8 cellular contexts compared by ENCODE assay signal in genomic region chr22:36374603-36375024, GRCh38. TPM values are rescaled to one million over a fixed set of nuclear protein-coding genes. Genes with fewer than 3 reads are reported as not detected.
DNase-seq lines count a peak whose midpoint lies in the region; ATAC-seq, FAIRE-seq and TF ChIP-seq lines count a peak whose summit lies in the region.

No MANE protein-coding gene starts in this region.

- no peak overlapping the region for H2AFZ ChIP-seq in GM12878 (ENCODE audit: control insufficient read depth, low read depth, low read length)

- RAD21 ChIA-PET in GM12878 (lab: Charles Lee; ENCODE audit: unreplicated experiment), result no interaction called here

- H3K36me3 Mint-ChIP-seq in naive B cell, result peaks cover 7 to 10% of the 10 kb centered on the region in 2 donors

- no peak for ATAC-seq in GM12878
- ATAC-seq in naive B cell (ENCODE audit: low read depth in 2 of 2), result no peak
- no peak for ATAC-seq in HG03457 (IDR thresholded peaks at IDR 0.05; ENCODE audit: unreplicated experiment)

- H3K79me2 ChIP-seq in GM12878 (ENCODE audit: control insufficient read depth, insufficient read depth, low read length), result peaks cover 96% of the 10 kb centered on the region

- POLR2A ChIA-PET in GM12878 (lab: Charles Lee), result interaction anchor here (0.6 kb wide), 1 partner anchor 29 kb away, joined by 5 read pairs; no protein-coding TSS in a partner anchor

- peaks cover 86% of the 10 kb centered on the region for H3K4me1 ChIP-seq in GM12878 (ENCODE audit: control insufficient read depth, insufficient read depth, low read length)

- no peak for TF ChIP-seq CTCF in GM12878 (IDR thresholded peaks at IDR 0.05 in 2 of 3, conservative IDR thresholded peaks at IDR 0.05 in 1 of 3; ENCODE audit: control insufficient read depth in 2 of 3, extremely low read depth in 1 of 3, insufficient read depth in 1 of 3, low read depth in 3 of 3, low read length in 3 of 3)

- intact Hi-C loops in GM12878 (cut with micrococcal nuclease; ENCODE audit: unreplicated experiment), result no loop called here

- H3K4me3 ChIP-seq in GM12878, result no peak overlapping the region

- H3K27ac ChIP-seq in GM12878 (ENCODE audit: control insufficient read depth, insufficient read depth), result no peak overlapping the region; the same call in 1 of the 2 replicates

- no peaks in the 10 kb centered on the region for H3K9me3 ChIP-seq in GM12878 (replicated peaks; ENCODE audit: control insufficient read depth, insufficient read depth, low read length)

- no peak for TF ChIP-seq EP300 in GM12878 (IDR thresholded peaks at IDR 0.05; ENCODE audit: borderline replicate concordance in 1 of 2, control insufficient read depth in 1 of 2, low read depth in 2 of 2, low read length in 2 of 2)

- BruUV-seq in GM12878 (replicated peaks; lab: Mats Ljungman, UMichigan), result no TSS peak

- DNase-seq in A172 (ENCODE audit: low spot score) (peak; percentile 76), NCI-H226 (peak; percentile 82), GM12878 (ENCODE audit: low read depth, low spot score) (no peak), naive B cell (no peak), NCI-H1694 treated with DMSO at 0.1 percent for 48 hours (lab: John Stamatoyannopoulos, UW) (no peak), DMS153 (lab: John Stamatoyannopoulos, UW) (no peak), SKM-1 treated with dmso at 0.1 percent for 144 hours (lab: John Stamatoyannopoulos, UW; ENCODE audit: unreplicated experiment) (no peak)

- H3K4me3 Mint-ChIP-seq in naive B cell, result peak overlapping the region; percentile 37 to 86 (median 68)

- H3K4me2 ChIP-seq in GM12878 (ENCODE audit: control insufficient read depth, insufficient read depth), result peak overlapping the region; percentile 50; the same call in 1 of the 2 replicates

- H3K27me3 ChIP-seq in GM12878 (replicated peaks in 1 of 2; ENCODE audit: control insufficient read depth in 2 of 2, insufficient read depth in 2 of 2, low read length in 1 of 2), result no peaks in the 10 kb centered on the region

- no peak for FAIRE-seq in GM12878 (lab: Jason Lieb, UNC)

- no peaks in the 10 kb centered on the region for H3K27me3 Mint-ChIP-seq in naive B cell

- CTCF ChIA-PET in GM12878 (lab: Yijun Ruan, JAX), result no interaction called here

- no peak overlapping the region for H3K9ac ChIP-seq in GM12878 (ENCODE audit: control insufficient read depth, insufficient read depth, low read length)

- peaks cover 20% of the 10 kb centered on the region for H4K20me1 ChIP-seq in GM12878 (ENCODE audit: control insufficient read depth, insufficient read depth)

- no peak for TF ChIP-seq RAD21 in GM12878 (IDR thresholded peaks at IDR 0.05; ENCODE audit: insufficient read depth, low read depth, low read length)

- in situ Hi-C loops in GM12878 (cut with MboI), result no loop called here

- SMC1A ChIA-PET in GM12878 (lab: Charles Lee; ENCODE audit: uncharacterized antibody, unreplicated experiment), result interaction anchor here (0.6 to 1.4 kb wide), 2 partner anchors 9 to 171 kb away, joined by 4 to 7 read pairs; no protein-coding TSS in a partner anchor

- TF ChIP-seq POLR2A in GM12878 (IDR thresholded peaks at IDR 0.05; ENCODE audit: low read depth, low read length), result no peak

- H3K4me1 Mint-ChIP-seq in naive B cell, result peaks cover 62 to 97% (median 93%) of the 10 kb centered on the region in 3 donors

- WGBS in GM12878 (ENCODE audit: insufficient coverage, insufficient replicate concordance, low lambda C conversion rate, missing lambda C conversion rate), result 58% methylated on average over 11 of the region's 11 CpGs

- no peaks in the 10 kb centered on the region for H3K9me3 Mint-ChIP-seq in naive B cell

- H3K36me3 ChIP-seq in GM12878 (ENCODE audit: control insufficient read depth in 2 of 2, insufficient read depth in 2 of 2, low read length in 1 of 2), result peaks cover 19 to 20% of the 10 kb centered on the region in 2 experiments; a peak in 3 of 4 replicates

- peak overlapping the region in 4 of 6 donors; percentile 81 to 99 (median 90) for H3K27ac Mint-ChIP-seq in naive B cell

TF ChIP-seq in GM12878, 131 proteins besides CTCF, POLR2A, EP300 and RAD21:
- TF ChIP-seq POLR2AphosphoS5 (IDR thresholded peaks at IDR 0.05; ENCODE audit: low read length) (peak; percentile 20; the same call in 1 of the 2 replicates), ETV6 (conservative IDR thresholded peaks at IDR 0.05 in 1 of 2, IDR thresholded peaks at IDR 0.05 in 1 of 2; ENCODE audit: borderline replicate concordance in 1 of 2, low read depth in 1 of 2) (no peak)

RNA-seq across cellular contexts. Expression of gene MYH9, which starts 13.2 kb away (rescaled TPM):
- total RNA-seq in A172 (2014; rRNA removed; shearing (Covaris generic)), result 180 and 245 TPM in 2 replicates
- 209 and 215 TPM in 2 replicates for total RNA-seq in GM12878 (2013; cell fraction: nucleolus; rRNA removed)
- total RNA-seq in GM12878 (2014; rRNA removed) (185 and 216 TPM in 2 replicates), GM12878 (2014; rRNA removed; fragmentation: Illumina TruSeq; extraction: Trizol) (82.8 and 83.1 TPM in 2 replicates), GM12878 (2021) (497 and 525 TPM in 2 replicates)
- polyA plus RNA-seq in GM12878 (2011; ENCODE audit: low read depth), result 79.9 TPM
- polyA plus RNA-seq in GM12878 (2011; rRNA removed) (42.4 and 98.6 TPM in 2 replicates), GM12878 (2014; fragmentation: Illumina TruSeq; extraction: Trizol) (123 and 125 TPM in 2 replicates), GM12878 (2014; fragmentation: Nextera tagmentation; extraction: Ambion mirVana) (1 to 10 TPM; 5.1 to 8.1 TPM), GM12878 (2014; rRNA removed) (165 and 198 TPM in 2 replicates), GM12878 (2016; fragmentation: Nextera tagmentation; extraction: Ambion mirVana) (100 to 1,000 TPM; 228 to 236 TPM), naive B cell (ENCODE audit: low read depth in 6 of 6) (100 to 1,000 TPM in 1 of 6 donors, 10 to 100 TPM in 5; 17.3 to 255 (median 64.5) TPM)
- 51.0 and 59.8 TPM in 2 replicates for polyA plus RNA-seq in GM12878 (2011; cell fraction: cytosol; rRNA removed)
- 91.7 and 127 TPM in 2 replicates for polyA plus RNA-seq in GM12878 (2011; cell fraction: nucleus; rRNA removed)
- 154 and 166 TPM in 2 replicates for polyA plus RNA-seq in GM12878 (2012)
- polyA minus RNA-seq in GM12878 (2011; rRNA and poly(A)+ RNA removed), result 168 and 298 TPM in 2 replicates
- 91.7 and 100 TPM in 2 replicates for polyA minus RNA-seq in GM12878 (2011; cell fraction: cytosol; rRNA and poly(A)+ RNA removed)
- polyA minus RNA-seq in GM12878 (2011; cell fraction: nucleus; rRNA and poly(A)+ RNA removed), result 54.6 and 83.0 TPM in 2 replicates

Comparison
In these comparisons a context has a peak if more than half of its experiments do, and no peak if none do; other contexts are left out.
1. DNase-seq: peak in A172 (single experiment) and NCI-H226 (single experiment); none in GM12878 (single experiment), naive B cell (single experiment), NCI-H1694 treated with DMSO at 0.1 percent for 48 hours (single experiment), DMS153 (single experiment) and SKM-1 treated with dmso at 0.1 percent for 144 hours (single experiment).